Comparison of ENCODE assay signal across 1 cellular context in the genomic region with DNA sequence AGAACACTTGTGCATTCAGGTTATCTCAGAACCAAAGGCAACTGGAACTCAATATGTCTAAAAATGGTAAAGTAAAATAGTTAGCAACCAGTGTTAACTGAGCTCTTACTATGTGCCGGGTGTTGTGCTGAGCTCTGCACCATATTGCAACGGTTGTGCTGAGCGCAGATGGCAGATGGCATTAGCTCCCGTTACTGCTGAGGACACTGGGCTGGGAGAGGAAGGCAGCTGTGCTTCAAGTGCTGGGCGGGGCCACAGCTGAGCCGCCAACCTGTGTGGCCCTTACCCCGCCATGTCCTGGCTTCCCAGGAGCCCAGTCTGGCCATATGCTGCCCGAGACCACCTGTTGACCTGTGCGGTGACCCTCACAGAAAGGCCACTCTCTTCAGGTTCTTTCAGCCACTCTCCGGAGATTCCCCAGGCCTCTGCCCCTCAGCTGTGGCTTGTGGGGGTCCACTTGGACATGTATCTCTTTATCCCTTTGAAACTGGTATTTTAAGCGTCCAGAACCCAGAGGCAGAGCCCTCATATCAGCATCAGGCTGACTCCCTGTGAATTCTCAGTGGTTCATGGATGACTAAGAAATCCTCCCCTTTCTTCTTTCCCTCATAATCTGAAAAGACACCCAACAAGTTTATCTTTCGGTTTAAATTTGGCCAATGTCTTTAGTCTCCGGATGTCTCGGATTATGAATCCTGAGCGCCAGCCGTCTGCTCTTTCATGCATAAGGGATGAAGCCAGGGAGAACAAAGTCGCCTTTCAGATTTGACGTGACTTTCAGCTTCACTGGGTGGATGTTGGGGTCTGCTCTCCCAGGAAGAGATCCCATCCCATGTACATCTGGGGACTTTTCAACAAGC.
A peak's percentile ranks its signal among the peaks of the same experiment; 100 is the strongest.
TF ChIP-seq lines count a peak whose summit lies in the region.

No MANE protein-coding gene starts in this region.

TF ChIP-seq in K562, 482 proteins besides CTCF, POLR2A, EP300 and RAD21 (continued from another document and continues in another):
- TF ChIP-seq, protein P1, sequence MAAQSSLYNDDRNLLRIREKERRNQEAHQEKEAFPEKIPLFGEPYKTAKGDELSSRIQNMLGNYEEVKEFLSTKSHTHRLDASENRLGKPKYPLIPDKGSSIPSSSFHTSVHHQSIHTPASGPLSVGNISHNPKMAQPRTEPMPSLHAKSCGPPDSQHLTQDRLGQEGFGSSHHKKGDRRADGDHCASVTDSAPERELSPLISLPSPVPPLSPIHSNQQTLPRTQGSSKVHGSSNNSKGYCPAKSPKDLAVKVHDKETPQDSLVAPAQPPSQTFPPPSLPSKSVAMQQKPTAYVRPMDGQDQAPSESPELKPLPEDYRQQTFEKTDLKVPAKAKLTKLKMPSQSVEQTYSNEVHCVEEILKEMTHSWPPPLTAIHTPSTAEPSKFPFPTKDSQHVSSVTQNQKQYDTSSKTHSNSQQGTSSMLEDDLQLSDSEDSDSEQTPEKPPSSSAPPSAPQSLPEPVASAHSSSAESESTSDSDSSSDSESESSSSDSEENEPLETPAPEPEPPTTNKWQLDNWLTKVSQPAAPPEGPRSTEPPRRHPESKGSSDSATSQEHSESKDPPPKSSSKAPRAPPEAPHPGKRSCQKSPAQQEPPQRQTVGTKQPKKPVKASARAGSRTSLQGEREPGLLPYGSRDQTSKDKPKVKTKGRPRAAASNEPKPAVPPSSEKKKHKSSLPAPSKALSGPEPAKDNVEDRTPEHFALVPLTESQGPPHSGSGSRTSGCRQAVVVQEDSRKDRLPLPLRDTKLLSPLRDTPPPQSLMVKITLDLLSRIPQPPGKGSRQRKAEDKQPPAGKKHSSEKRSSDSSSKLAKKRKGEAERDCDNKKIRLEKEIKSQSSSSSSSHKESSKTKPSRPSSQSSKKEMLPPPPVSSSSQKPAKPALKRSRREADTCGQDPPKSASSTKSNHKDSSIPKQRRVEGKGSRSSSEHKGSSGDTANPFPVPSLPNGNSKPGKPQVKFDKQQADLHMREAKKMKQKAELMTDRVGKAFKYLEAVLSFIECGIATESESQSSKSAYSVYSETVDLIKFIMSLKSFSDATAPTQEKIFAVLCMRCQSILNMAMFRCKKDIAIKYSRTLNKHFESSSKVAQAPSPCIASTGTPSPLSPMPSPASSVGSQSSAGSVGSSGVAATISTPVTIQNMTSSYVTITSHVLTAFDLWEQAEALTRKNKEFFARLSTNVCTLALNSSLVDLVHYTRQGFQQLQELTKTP (IDR thresholded peaks at IDR 0.05; ENCODE audit: low read depth in 1 of 2, partially characterized antibody in 2 of 2) = no peak
- TF ChIP-seq ZSCAN32 (CRISPR knock-in tag; IDR thresholded peaks at IDR 0.05) (no peak), BRCA1 (IDR thresholded peaks at IDR 0.05) (no peak), BRCA1 (CRISPR knock-in tag; IDR thresholded peaks at IDR 0.05) (no peak), JUN (IDR thresholded peaks at IDR 0.05; ENCODE audit: borderline replicate concordance, low read depth, low read length) (no peak), JUN (CRISPR knock-in tag; IDR thresholded peaks at IDR 0.05; ENCODE audit: borderline replicate concordance) (peak; percentile 39; the same call in 1 of the 2 replicates), SRSF1 (IDR thresholded peaks at IDR 0.05; ENCODE audit: low read depth, low read length) (no peak), ZFP1 (CRISPR knock-in tag; IDR thresholded peaks at IDR 0.05) (no peak), NFIX (CRISPR knock-in tag; IDR thresholded peaks at IDR 0.05; ENCODE audit: low read depth) (no peak), CBX8 (IDR thresholded peaks at IDR 0.05; ENCODE audit: borderline replicate concordance, extremely low read depth, low read depth, low read length, poor library complexity, severe bottlenecking) (no peak), RBM14 (IDR thresholded peaks at IDR 0.05; ENCODE audit: borderline replicate concordance, insufficient read depth, low read depth, low read length) (no peak), NCOA6 (IDR thresholded peaks at IDR 0.05) (no peak), BRD4 (IDR thresholded peaks at IDR 0.05) (no peak), ERF (CRISPR knock-in tag; IDR thresholded peaks at IDR 0.05) (no peak), SMARCA4 (IDR thresholded peaks at IDR 0.05) (peak; percentile 34; the same call in 1 of the 2 replicates), PTTG1 (tag; IDR thresholded peaks at IDR 0.05; ENCODE audit: low read depth) (no peak), PHF8 (IDR thresholded peaks at IDR 0.05; ENCODE audit: borderline replicate concordance, low read length) (no peak), NFE2 (IDR thresholded peaks at IDR 0.05; ENCODE audit: low read depth) (0 out of 2 replicates have a peak, but pooled peaks have one; percentile 14), ZNF561 (CRISPR knock-in tag; conservative IDR thresholded peaks at IDR 0.05) (no peak), CAMTA2 (CRISPR knock-in tag; conservative IDR thresholded peaks at IDR 0.05) (no peak), JUND (IDR thresholded peaks at IDR 0.05; ENCODE audit: borderline replicate concordance, low read depth, low read length) (peak; percentile 57; the same call in 1 of the 2 replicates), JUND (tag; IDR thresholded peaks at IDR 0.05; ENCODE audit: borderline replicate concordance, low read depth, low read length) (0 out of 3 replicates have a peak, but pooled peaks have one; percentile 23), RBM25 (IDR thresholded peaks at IDR 0.05; ENCODE audit: low read depth, low read length, severe bottlenecking) (peak; percentile 33), ZNF717 (CRISPR knock-in tag; IDR thresholded peaks at IDR 0.05) (no peak), HLTF (IDR thresholded peaks at IDR 0.05) (no peak), ZNF551 (CRISPR knock-in tag; IDR thresholded peaks at IDR 0.05) (no peak), CBFA2T2 (conservative IDR thresholded peaks at IDR 0.05) (peak; percentile 51), NELFE (IDR thresholded peaks at IDR 0.05; ENCODE audit: insufficient read depth, insufficient read length) (no peak), POLR2H (tag; IDR thresholded peaks at IDR 0.05; ENCODE audit: low read depth) (no peak)
- TF ChIP-seq, protein P2, sequence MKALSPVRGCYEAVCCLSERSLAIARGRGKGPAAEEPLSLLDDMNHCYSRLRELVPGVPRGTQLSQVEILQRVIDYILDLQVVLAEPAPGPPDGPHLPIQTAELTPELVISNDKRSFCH (CRISPR knock-in tag; IDR thresholded peaks at IDR 0.05) = no peak
- TF ChIP-seq, protein P2 (tag; IDR thresholded peaks at IDR 0.05) = no peak
- TF ChIP-seq, protein P3, sequence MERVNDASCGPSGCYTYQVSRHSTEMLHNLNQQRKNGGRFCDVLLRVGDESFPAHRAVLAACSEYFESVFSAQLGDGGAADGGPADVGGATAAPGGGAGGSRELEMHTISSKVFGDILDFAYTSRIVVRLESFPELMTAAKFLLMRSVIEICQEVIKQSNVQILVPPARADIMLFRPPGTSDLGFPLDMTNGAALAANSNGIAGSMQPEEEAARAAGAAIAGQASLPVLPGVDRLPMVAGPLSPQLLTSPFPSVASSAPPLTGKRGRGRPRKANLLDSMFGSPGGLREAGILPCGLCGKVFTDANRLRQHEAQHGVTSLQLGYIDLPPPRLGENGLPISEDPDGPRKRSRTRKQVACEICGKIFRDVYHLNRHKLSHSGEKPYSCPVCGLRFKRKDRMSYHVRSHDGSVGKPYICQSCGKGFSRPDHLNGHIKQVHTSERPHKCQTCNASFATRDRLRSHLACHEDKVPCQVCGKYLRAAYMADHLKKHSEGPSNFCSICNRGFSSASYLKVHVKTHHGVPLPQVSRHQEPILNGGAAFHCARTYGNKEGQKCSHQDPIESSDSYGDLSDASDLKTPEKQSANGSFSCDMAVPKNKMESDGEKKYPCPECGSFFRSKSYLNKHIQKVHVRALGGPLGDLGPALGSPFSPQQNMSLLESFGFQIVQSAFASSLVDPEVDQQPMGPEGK (CRISPR knock-in tag; IDR thresholded peaks at IDR 0.05; ENCODE audit: borderline replicate concordance) = no peak
- TF ChIP-seq, protein P4, sequence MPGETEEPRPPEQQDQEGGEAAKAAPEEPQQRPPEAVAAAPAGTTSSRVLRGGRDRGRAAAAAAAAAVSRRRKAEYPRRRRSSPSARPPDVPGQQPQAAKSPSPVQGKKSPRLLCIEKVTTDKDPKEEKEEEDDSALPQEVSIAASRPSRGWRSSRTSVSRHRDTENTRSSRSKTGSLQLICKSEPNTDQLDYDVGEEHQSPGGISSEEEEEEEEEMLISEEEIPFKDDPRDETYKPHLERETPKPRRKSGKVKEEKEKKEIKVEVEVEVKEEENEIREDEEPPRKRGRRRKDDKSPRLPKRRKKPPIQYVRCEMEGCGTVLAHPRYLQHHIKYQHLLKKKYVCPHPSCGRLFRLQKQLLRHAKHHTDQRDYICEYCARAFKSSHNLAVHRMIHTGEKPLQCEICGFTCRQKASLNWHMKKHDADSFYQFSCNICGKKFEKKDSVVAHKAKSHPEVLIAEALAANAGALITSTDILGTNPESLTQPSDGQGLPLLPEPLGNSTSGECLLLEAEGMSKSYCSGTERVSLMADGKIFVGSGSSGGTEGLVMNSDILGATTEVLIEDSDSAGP (CRISPR knock-in tag; IDR thresholded peaks at IDR 0.05) = 0 out of 2 replicates have a peak, but pooled peaks have one; percentile 32
- TF ChIP-seq, protein P5, sequence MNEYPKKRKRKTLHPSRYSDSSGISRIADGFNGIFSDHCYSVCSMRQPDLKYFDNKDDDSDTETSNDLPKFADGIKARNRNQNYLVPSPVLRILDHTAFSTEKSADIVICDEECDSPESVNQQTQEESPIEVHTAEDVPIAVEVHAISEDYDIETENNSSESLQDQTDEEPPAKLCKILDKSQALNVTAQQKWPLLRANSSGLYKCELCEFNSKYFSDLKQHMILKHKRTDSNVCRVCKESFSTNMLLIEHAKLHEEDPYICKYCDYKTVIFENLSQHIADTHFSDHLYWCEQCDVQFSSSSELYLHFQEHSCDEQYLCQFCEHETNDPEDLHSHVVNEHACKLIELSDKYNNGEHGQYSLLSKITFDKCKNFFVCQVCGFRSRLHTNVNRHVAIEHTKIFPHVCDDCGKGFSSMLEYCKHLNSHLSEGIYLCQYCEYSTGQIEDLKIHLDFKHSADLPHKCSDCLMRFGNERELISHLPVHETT (CRISPR knock-in tag; conservative IDR thresholded peaks at IDR 0.05 in 1 of 2, IDR thresholded peaks at IDR 0.05 in 1 of 2) = no peak
- TF ChIP-seq, protein P6, sequence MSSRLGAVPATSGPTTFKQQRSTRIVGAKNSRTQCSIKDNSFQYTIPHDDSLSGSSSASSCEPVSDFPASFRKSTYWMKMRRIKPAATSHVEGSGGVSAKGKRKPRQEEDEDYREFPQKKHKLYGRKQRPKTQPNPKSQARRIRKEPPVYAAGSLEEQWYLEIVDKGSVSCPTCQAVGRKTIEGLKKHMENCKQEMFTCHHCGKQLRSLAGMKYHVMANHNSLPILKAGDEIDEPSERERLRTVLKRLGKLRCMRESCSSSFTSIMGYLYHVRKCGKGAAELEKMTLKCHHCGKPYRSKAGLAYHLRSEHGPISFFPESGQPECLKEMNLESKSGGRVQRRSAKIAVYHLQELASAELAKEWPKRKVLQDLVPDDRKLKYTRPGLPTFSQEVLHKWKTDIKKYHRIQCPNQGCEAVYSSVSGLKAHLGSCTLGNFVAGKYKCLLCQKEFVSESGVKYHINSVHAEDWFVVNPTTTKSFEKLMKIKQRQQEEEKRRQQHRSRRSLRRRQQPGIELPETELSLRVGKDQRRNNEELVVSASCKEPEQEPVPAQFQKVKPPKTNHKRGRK (tag; IDR thresholded peaks at IDR 0.05) = no peak
- TF ChIP-seq, protein P7, sequence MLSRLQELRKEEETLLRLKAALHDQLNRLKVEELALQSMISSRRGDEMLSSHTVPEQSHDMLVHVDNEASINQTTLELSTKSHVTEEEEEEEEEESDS (CRISPR knock-in tag; IDR thresholded peaks at IDR 0.05) = no peak
- TF ChIP-seq, protein P8, sequence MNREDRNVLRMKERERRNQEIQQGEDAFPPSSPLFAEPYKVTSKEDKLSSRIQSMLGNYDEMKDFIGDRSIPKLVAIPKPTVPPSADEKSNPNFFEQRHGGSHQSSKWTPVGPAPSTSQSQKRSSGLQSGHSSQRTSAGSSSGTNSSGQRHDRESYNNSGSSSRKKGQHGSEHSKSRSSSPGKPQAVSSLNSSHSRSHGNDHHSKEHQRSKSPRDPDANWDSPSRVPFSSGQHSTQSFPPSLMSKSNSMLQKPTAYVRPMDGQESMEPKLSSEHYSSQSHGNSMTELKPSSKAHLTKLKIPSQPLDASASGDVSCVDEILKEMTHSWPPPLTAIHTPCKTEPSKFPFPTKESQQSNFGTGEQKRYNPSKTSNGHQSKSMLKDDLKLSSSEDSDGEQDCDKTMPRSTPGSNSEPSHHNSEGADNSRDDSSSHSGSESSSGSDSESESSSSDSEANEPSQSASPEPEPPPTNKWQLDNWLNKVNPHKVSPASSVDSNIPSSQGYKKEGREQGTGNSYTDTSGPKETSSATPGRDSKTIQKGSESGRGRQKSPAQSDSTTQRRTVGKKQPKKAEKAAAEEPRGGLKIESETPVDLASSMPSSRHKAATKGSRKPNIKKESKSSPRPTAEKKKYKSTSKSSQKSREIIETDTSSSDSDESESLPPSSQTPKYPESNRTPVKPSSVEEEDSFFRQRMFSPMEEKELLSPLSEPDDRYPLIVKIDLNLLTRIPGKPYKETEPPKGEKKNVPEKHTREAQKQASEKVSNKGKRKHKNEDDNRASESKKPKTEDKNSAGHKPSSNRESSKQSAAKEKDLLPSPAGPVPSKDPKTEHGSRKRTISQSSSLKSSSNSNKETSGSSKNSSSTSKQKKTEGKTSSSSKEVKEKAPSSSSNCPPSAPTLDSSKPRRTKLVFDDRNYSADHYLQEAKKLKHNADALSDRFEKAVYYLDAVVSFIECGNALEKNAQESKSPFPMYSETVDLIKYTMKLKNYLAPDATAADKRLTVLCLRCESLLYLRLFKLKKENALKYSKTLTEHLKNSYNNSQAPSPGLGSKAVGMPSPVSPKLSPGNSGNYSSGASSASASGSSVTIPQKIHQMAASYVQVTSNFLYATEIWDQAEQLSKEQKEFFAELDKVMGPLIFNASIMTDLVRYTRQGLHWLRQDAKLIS (CRISPR knock-in tag; IDR thresholded peaks at IDR 0.05) = no peak
- TF ChIP-seq, protein P9, sequence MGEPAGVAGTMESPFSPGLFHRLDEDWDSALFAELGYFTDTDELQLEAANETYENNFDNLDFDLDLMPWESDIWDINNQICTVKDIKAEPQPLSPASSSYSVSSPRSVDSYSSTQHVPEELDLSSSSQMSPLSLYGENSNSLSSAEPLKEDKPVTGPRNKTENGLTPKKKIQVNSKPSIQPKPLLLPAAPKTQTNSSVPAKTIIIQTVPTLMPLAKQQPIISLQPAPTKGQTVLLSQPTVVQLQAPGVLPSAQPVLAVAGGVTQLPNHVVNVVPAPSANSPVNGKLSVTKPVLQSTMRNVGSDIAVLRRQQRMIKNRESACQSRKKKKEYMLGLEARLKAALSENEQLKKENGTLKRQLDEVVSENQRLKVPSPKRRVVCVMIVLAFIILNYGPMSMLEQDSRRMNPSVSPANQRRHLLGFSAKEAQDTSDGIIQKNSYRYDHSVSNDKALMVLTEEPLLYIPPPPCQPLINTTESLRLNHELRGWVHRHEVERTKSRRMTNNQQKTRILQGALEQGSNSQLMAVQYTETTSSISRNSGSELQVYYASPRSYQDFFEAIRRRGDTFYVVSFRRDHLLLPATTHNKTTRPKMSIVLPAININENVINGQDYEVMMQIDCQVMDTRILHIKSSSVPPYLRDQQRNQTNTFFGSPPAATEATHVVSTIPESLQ (CRISPR knock-in tag; IDR thresholded peaks at IDR 0.05) = no peak
